ENCODE assay signal across 15 cellular contexts in genomic region chr13:97436845-97437244, GRCh38. TPM values are rescaled to one million over a fixed set of nuclear protein-coding genes. Genes with fewer than 3 reads are reported as not detected.
DNase-seq lines count a peak whose midpoint lies in the region; ATAC-seq and TF ChIP-seq lines count a peak whose summit lies in the region.
"Had no signal": no experiment of that assay in that cellular context is flagged by ENCODE, and none has a peak within 500 bp of the region (broad histone marks: within the 10 kb centered on the region; RNA-seq: fewer than 3 reads in every experiment).

No MANE protein-coding gene starts in this region.

- in situ Hi-C loops in GM23248 (cut with MboI), result no loop called here

- H3K27ac Mint-ChIP-seq in chondrocyte (ENCODE audit: unreplicated experiment) (no peak overlapping the region), mesothelial cell of epicardium (no peak overlapping the region)
- no peak overlapping the region for H3K27ac Mint-ChIP-seq in activated T-cell treated with anti-CD3 and anti-CD28 coated beads, Interleukin-2, amount 50 U/mL, for 72 hours
- H3K27ac Mint-ChIP-seq: activated CD4-positive, alpha-beta memory T cell treated with anti-CD3 and anti-CD28 coated beads, Interleukin-2, amount 10 ng/mL, durations not matched to agents 7 days and 5 days had no signal

- TF ChIP-seq CTCF in A673 (conservative IDR thresholded peaks at IDR 0.05; ENCODE audit: low read depth, low read length) (no peak), chondrocyte (IDR thresholded peaks at IDR 0.05) (no peak), mesothelial cell of epicardium (IDR thresholded peaks at IDR 0.05; ENCODE audit: unreplicated experiment) (no peak)

- POLR2A ChIA-PET in A673 (lab: Charles Lee; ENCODE audit: low non-redundant PET), result no interaction called here

- BruUV-seq in A673 (replicated peaks; lab: Mats Ljungman, UMichigan), result no TSS peak

- no peaks in the 10 kb centered on the region for H4K20me1 ChIP-seq in GM23248 (ENCODE audit: insufficient read depth)

- no peaks in the 10 kb centered on the region for H3K27me3 ChIP-seq in A673 (replicated peaks; ENCODE audit: insufficient read depth, low read depth, low read length, poor library complexity)
- H3K27me3 ChIP-seq in GM23248 (replicated peaks; ENCODE audit: insufficient read depth), result no peaks in the 10 kb centered on the region

- CTCF ChIA-PET in A673 (lab: Charles Lee), result no interaction called here

- H3K4me1 Mint-ChIP-seq in chondrocyte (ENCODE audit: low read depth) (peaks cover 29% of the 10 kb centered on the region), mesothelial cell of epicardium (peaks cover 30% of the 10 kb centered on the region)
- peaks cover 21% of the 10 kb centered on the region for H3K4me1 Mint-ChIP-seq in activated T-cell treated with anti-CD3 and anti-CD28 coated beads, Interleukin-2, amount 50 U/mL, for 72 hours (ENCODE audit: low read depth)

- no peak for DNase-seq in A673 (ENCODE audit: low spot score)
- no peak for DNase-seq in GM23248
- DNase-seq in chondrocyte (ENCODE audit: low spot score), result no peak
- DNase-seq in mesothelial cell of epicardium (ENCODE audit: low spot score in 2 of 2, unreplicated experiment in 2 of 2), result no peak
- DNase-seq in HuH-7.5 (ENCODE audit: low spot score), result no peak
- DNase-seq in activated T-cell treated with anti-CD3 and anti-CD28 coated beads, Interleukin-2, amount 50 U/mL, for 72 hours, result no peak
- DNase-seq: activated CD4-positive, alpha-beta memory T cell treated with anti-CD3 and anti-CD28 coated beads, Interleukin-2, amount 10 ng/mL, durations not matched to agents 7 days and 5 days; activated gamma-delta T cell treated with Interleukin-2 at 50 U/mL for 16 hours; AML-193; DMS79 treated with DMSO at 0.1 percent for 48 hours; KBM-7; NCI-H187 treated with DMSO at 0.1 percent for 48 hours; NCI-H69 had no signal

- peaks cover 64% of the 10 kb centered on the region for H3K79me2 ChIP-seq in GM23248 (ENCODE audit: insufficient read depth)

- H3K4me3 ChIP-seq in A673 (ENCODE audit: low read depth, low read length, poor library complexity, severe bottlenecking), result peak overlapping the region; percentile 64
- peak overlapping the region; percentile 92; the same call in 1 of the 2 replicates for H3K4me3 ChIP-seq in GM23248

- no peaks in the 10 kb centered on the region for H3K9me2 ChIP-seq in GM23248 (ENCODE audit: insufficient read depth)

- peaks cover 57% of the 10 kb centered on the region for H3K4me1 ChIP-seq in A673 (ENCODE audit: insufficient read depth, low read length, poor library complexity, severe bottlenecking)
- H3K4me1 ChIP-seq in GM23248 (ENCODE audit: insufficient read depth), result peaks cover 36% of the 10 kb centered on the region

- H3K36me3 Mint-ChIP-seq in chondrocyte (ENCODE audit: low read depth) (no peaks in the 10 kb centered on the region), mesothelial cell of epicardium (no peaks in the 10 kb centered on the region)
- peaks cover 1 to 2% of the 10 kb centered on the region in 2 donors for H3K36me3 Mint-ChIP-seq in activated T-cell treated with anti-CD3 and anti-CD28 coated beads, Interleukin-2, amount 50 U/mL, for 72 hours (ENCODE audit: insufficient read depth in 2 of 2)

- intact Hi-C loops in A673 (cut with micrococcal nuclease; ENCODE audit: unreplicated experiment), result loop anchor here (10.0 kb wide), 1 partner anchor 508 kb away; no protein-coding TSS in a partner anchor

- H3K9me3 ChIP-seq in A673 (ENCODE audit: low read depth, low read length, poor library complexity, severe bottlenecking) (no peaks in the 10 kb centered on the region), GM23248 (ENCODE audit: low read depth) (no peaks in the 10 kb centered on the region)

- H3K9me3 Mint-ChIP-seq in chondrocyte (ENCODE audit: low read depth) (no peaks in the 10 kb centered on the region), mesothelial cell of epicardium (no peaks in the 10 kb centered on the region)
- H3K9me3 Mint-ChIP-seq in activated T-cell treated with anti-CD3 and anti-CD28 coated beads, Interleukin-2, amount 50 U/mL, for 72 hours, result no peaks in the 10 kb centered on the region
- H3K9me3 Mint-ChIP-seq: activated CD4-positive, alpha-beta memory T cell treated with anti-CD3 and anti-CD28 coated beads, Interleukin-2, amount 10 ng/mL, durations not matched to agents 7 days and 5 days had no signal

- no peak for ATAC-seq in GM19324 (IDR thresholded peaks at IDR 0.05; ENCODE audit: low FRiP score, unreplicated experiment)
- no peak for ATAC-seq in GM18870 (IDR thresholded peaks at IDR 0.05; ENCODE audit: unreplicated experiment)
- ATAC-seq in activated T-cell treated with anti-CD3 and anti-CD28 coated beads, Interleukin-2, amount 50 U/mL, for 72 hours (replicated peaks in 1 of 2), result no peak

- H3K9ac ChIP-seq in GM23248, result no peak overlapping the region

- H2AFZ ChIP-seq in GM23248, result no peak overlapping the region

- H3K4me3 Mint-ChIP-seq in chondrocyte (ENCODE audit: unreplicated experiment) (peak overlapping the region; percentile 86), mesothelial cell of epicardium (peak overlapping the region; percentile 92)
- peak overlapping the region in 1 of 2 donors; percentile 95 for H3K4me3 Mint-ChIP-seq in activated T-cell treated with anti-CD3 and anti-CD28 coated beads, Interleukin-2, amount 50 U/mL, for 72 hours

- no peaks in the 10 kb centered on the region for H3F3A ChIP-seq in GM23248 (ENCODE audit: insufficient read depth)

- 93 to 94% methylated on average over 2 of the region's 2 CpGs for whole genome bisulfite sequencing in GM23248 (ENCODE audit: low coverage in 1 of 2, low lambda C conversion rate in 2 of 2, missing lambda C conversion rate in 2 of 2), 2 experiments

- H3K27ac ChIP-seq in A673 (ENCODE audit: low read depth, low read length, poor library complexity, severe bottlenecking), result no peak overlapping the region
- H3K27ac ChIP-seq in GM23248, result no peak overlapping the region

- no peaks in the 10 kb centered on the region for H3K27me3 Mint-ChIP-seq in chondrocyte (ENCODE audit: low read depth)
- no peaks in the 10 kb centered on the region for H3K27me3 Mint-ChIP-seq in mesothelial cell of epicardium (ENCODE audit: low read depth)
- H3K27me3 Mint-ChIP-seq in activated T-cell treated with anti-CD3 and anti-CD28 coated beads, Interleukin-2, amount 50 U/mL, for 72 hours (ENCODE audit: low read depth), result no peaks in the 10 kb centered on the region
- H3K27me3 Mint-ChIP-seq: activated CD4-positive, alpha-beta memory T cell treated with anti-CD3 and anti-CD28 coated beads, Interleukin-2, amount 10 ng/mL, durations not matched to agents 7 days and 5 days had no signal

- H3K4me2 ChIP-seq in GM23248 (ENCODE audit: unreplicated experiment), result peak overlapping the region; percentile 86

- H3K36me3 ChIP-seq in A673 (ENCODE audit: insufficient read depth, low read length, poor library complexity, severe bottlenecking) (peaks cover 4% of the 10 kb centered on the region), GM23248 (ENCODE audit: low read depth) (no peaks in the 10 kb centered on the region)

RNA-seq across cellular contexts. Expression of gene RAP2A, which starts 2.9 kb away (rescaled TPM):
- total RNA-seq in A673 (2021) (32.8 and 43.6 TPM in 2 replicates), chondrocyte (45.3 to 51.9 TPM (median 48.0 TPM) in 3 replicates), mesothelial cell of epicardium (28.7 to 31.8 TPM (median 31.3 TPM) in 3 replicates)
- total RNA-seq in GM23248 (2014; rRNA removed; shearing (Covaris generic)), result 22.3 and 23.9 TPM in 2 replicates
- polyA plus RNA-seq in GM23248 (2016; fragmentation: Nextera tagmentation; extraction: Ambion mirVana), result 3.4 and 3.8 TPM in 2 replicates
- total RNA-seq in activated T-cell treated with anti-CD3 and anti-CD28 coated beads, Interleukin-2, amount 50 U/mL, for 72 hours, result 10 to 100 TPM; 24.9 to 33.5 TPM
